11 cellular contexts compared by ENCODE assay signal in the genomic region with DNA sequence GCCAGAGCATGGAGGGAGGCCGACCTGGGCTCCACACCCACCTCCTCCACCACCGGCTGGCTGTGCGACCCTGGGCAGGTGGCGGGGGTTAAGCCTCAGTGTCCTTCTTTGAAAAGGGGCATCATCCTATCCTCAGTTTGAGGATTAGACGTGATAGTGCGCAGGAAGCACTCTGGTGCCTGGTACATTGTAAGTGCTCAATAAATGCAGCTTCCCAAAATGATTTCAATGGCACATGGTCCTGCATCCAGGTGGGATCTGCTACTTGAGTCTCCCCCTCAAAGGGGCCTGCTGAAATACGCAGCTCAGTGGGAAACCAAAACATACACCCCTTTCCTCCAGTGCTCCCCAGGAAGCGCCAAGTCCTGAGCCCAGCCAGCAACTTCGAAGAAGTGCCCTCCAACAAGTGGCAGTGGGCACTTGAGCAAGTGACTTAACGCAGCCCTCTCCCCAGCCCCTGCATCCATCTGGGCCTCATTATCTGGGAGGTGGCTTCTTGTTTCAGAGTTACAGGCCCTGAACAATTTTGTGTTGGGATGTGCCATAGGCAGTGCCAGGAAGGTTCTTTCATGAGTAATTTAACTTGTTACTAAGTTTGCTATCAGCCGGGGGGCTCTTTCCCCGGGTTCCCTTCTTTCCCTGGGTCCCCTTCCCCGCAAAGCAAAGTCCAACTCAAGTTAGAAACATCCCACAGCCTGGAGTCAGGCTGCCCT. TPM values are rescaled to one million over a fixed set of nuclear protein-coding genes. Genes with fewer than 3 reads are reported as not detected.
DNase-seq lines count a peak whose midpoint lies in the region; ATAC-seq and TF ChIP-seq lines count a peak whose summit lies in the region.
"Had no signal": no experiment of that assay in that cellular context is flagged by ENCODE, and none has a peak within 500 bp of the region (broad histone marks: within the 10 kb centered on the region; RNA-seq: fewer than 3 reads in every experiment).

No MANE protein-coding gene starts in this region.

- TF ChIP-seq CTCF in mesothelial cell of epicardium (IDR thresholded peaks at IDR 0.05; ENCODE audit: unreplicated experiment) = no peak
- no peak for TF ChIP-seq CTCF in thyroid gland (IDR thresholded peaks at IDR 0.05)

- no peaks in the 10 kb centered on the region for H3K9me3 ChIP-seq in thyroid gland

- H3K4me3 Mint-ChIP-seq in activated CD4-positive, alpha-beta T cell treated with anti-CD3 and anti-CD28 coated beads, Interleukin-2, amount 10 ng/mL, durations not matched to agents 24 days and 14 days = no peak overlapping the region
- H3K4me3 Mint-ChIP-seq in central memory CD8-positive, alpha-beta T cell = peak overlapping the region; percentile 16
- peak overlapping the region; percentile 1 for H3K4me3 Mint-ChIP-seq in mesothelial cell of epicardium

- intact Hi-C loops in activated CD4-positive, alpha-beta T cell treated with anti-CD3 and anti-CD28 coated beads, Interleukin-2, amount 10 ng/mL, durations not matched to agents 24 days and 14 days (cut with micrococcal nuclease) = no loop called here
- intact Hi-C loops in thyroid gland (cut with DNase I) = no loop called here

- 53 to 59% methylated on average over 11 to 13 of the region's 13 CpGs for WGBS in thyroid gland, 2 donors

- peak overlapping the region; percentile 16 for H3K27ac Mint-ChIP-seq in activated CD4-positive, alpha-beta T cell treated with anti-CD3 and anti-CD28 coated beads, Interleukin-2, amount 10 ng/mL, durations not matched to agents 24 days and 14 days
- peak overlapping the region; percentile 81 for H3K27ac Mint-ChIP-seq in central memory CD8-positive, alpha-beta T cell (ENCODE audit: low read depth)
- peak overlapping the region; percentile 98 for H3K27ac Mint-ChIP-seq in mesothelial cell of epicardium

- no peaks in the 10 kb centered on the region for H3K36me3 ChIP-seq in thyroid gland

- TF ChIP-seq POLR2A in thyroid gland (IDR thresholded peaks at IDR 0.05) = no peak

- H3K4me3 ChIP-seq in thyroid gland (replicated peaks in 1 of 3) = no peak overlapping the region

- no peaks in the 10 kb centered on the region for H3K9me3 Mint-ChIP-seq in activated CD4-positive, alpha-beta T cell treated with anti-CD3 and anti-CD28 coated beads, Interleukin-2, amount 10 ng/mL, durations not matched to agents 24 days and 14 days
- H3K9me3 Mint-ChIP-seq in central memory CD8-positive, alpha-beta T cell = no peaks in the 10 kb centered on the region
- no peaks in the 10 kb centered on the region for H3K9me3 Mint-ChIP-seq in mesothelial cell of epicardium

- H3K27me3 Mint-ChIP-seq in activated CD4-positive, alpha-beta T cell treated with anti-CD3 and anti-CD28 coated beads, Interleukin-2, amount 10 ng/mL, durations not matched to agents 24 days and 14 days = no peaks in the 10 kb centered on the region
- H3K27me3 Mint-ChIP-seq in central memory CD8-positive, alpha-beta T cell = no peaks in the 10 kb centered on the region
- no peaks in the 10 kb centered on the region for H3K27me3 Mint-ChIP-seq in mesothelial cell of epicardium (ENCODE audit: low read depth)

- peaks cover 68% of the 10 kb centered on the region for H3K4me1 Mint-ChIP-seq in activated CD4-positive, alpha-beta T cell treated with anti-CD3 and anti-CD28 coated beads, Interleukin-2, amount 10 ng/mL, durations not matched to agents 24 days and 14 days
- peaks cover 82% of the 10 kb centered on the region for H3K4me1 Mint-ChIP-seq in central memory CD8-positive, alpha-beta T cell
- H3K4me1 Mint-ChIP-seq in mesothelial cell of epicardium = peaks cover 97% of the 10 kb centered on the region

- H3K36me3 Mint-ChIP-seq in activated CD4-positive, alpha-beta T cell treated with anti-CD3 and anti-CD28 coated beads, Interleukin-2, amount 10 ng/mL, durations not matched to agents 24 days and 14 days (ENCODE audit: low read depth) = peaks cover 32% of the 10 kb centered on the region
- H3K36me3 Mint-ChIP-seq in central memory CD8-positive, alpha-beta T cell (ENCODE audit: insufficient read depth) = peaks cover 16% of the 10 kb centered on the region
- H3K36me3 Mint-ChIP-seq in mesothelial cell of epicardium = peaks cover 4% of the 10 kb centered on the region

- no peak for ATAC-seq in central memory CD8-positive, alpha-beta T cell (replicated peaks; ENCODE audit: extremely low read depth, poor library complexity, severe bottlenecking)
- no peak for ATAC-seq in GM18858 (IDR thresholded peaks at IDR 0.05; ENCODE audit: unreplicated experiment)
- ATAC-seq in GM18873 (IDR thresholded peaks at IDR 0.05; ENCODE audit: low FRiP score, unreplicated experiment) = no peak

- no peaks in the 10 kb centered on the region for H3K27me3 ChIP-seq in thyroid gland

- peak overlapping the region; percentile 96 to 97 (median 97) for H3K27ac ChIP-seq in thyroid gland

- H3K4me1 ChIP-seq in thyroid gland = peaks cover 78 to 100% of the 10 kb centered on the region in 2 donors

- no peak for DNase-seq in activated CD4-positive, alpha-beta T cell treated with anti-CD3 and anti-CD28 coated beads, Interleukin-2, amount 10 ng/mL, durations not matched to agents 24 days and 14 days
- DNase-seq in activated CD4-positive, alpha-beta T cell treated with anti-CD3 and anti-CD28 coated beads, Interleukin-2, amount 50 U/mL, for 1 hour = no peak
- DNase-seq in central memory CD8-positive, alpha-beta T cell (ENCODE audit: low spot score in 2 of 2) = no peak
- no peak for DNase-seq in mesothelial cell of epicardium (ENCODE audit: low spot score in 2 of 2, unreplicated experiment in 2 of 2)
- DNase-seq in thyroid gland = no peak
- DNase-seq in stimulated activated CD4-positive, alpha-beta T cell treated with anti-CD3 and anti-CD28 coated beads, Interleukin-2, amount 100 ng/mL, for 48 hours = no peak
- DNase-seq: activated gamma-delta T cell; SHP77 treated with DMSO at 0.1 percent for 48 hours; stimulated activated CD4-positive, alpha-beta T cell treated with anti-CD3 and anti-CD28 coated beads, Interleukin-4, amount 100 ng/mL, for 24 hours had no signal

RNA-seq across cellular contexts. Expression of a gene that starts 17.9 kb away (rescaled TPM):
- total RNA-seq in activated CD4-positive, alpha-beta T cell treated with anti-CD3 and anti-CD28 coated beads, Interleukin-2, amount 10 ng/mL, durations not matched to agents 24 days and 14 days = 243 and 257 TPM in 2 replicates
- total RNA-seq in mesothelial cell of epicardium (452 to 469 TPM (median 460 TPM) in 3 replicates), thyroid gland (100 to 1,000 TPM; 191 to 479 (median 365) TPM)

RNA-seq across cellular contexts. Expression of a gene that starts 46.4 kb away (rescaled TPM):
- total RNA-seq in activated CD4-positive, alpha-beta T cell treated with anti-CD3 and anti-CD28 coated beads, Interleukin-2, amount 10 ng/mL, durations not matched to agents 24 days and 14 days = 321 and 322 TPM in 2 replicates
- total RNA-seq in mesothelial cell of epicardium = 198 to 213 TPM (median 201 TPM) in 3 replicates
- 100 to 1,000 TPM; 205 to 504 (median 440) TPM for total RNA-seq in thyroid gland

RNA-seq across cellular contexts. Expression of a gene that starts 47.6 kb away (rescaled TPM):
- 156 and 172 TPM in 2 replicates for total RNA-seq in activated CD4-positive, alpha-beta T cell treated with anti-CD3 and anti-CD28 coated beads, Interleukin-2, amount 10 ng/mL, durations not matched to agents 24 days and 14 days
- 3.9 to 5.6 TPM (median 4.9 TPM) in 3 replicates for total RNA-seq in mesothelial cell of epicardium
- total RNA-seq in thyroid gland = 1 to 10 TPM in 3 of 4 donors, under 1 TPM in 1; 0.83 to 9.7 (median 2.2) TPM

Comparison
In these comparisons a context has a peak if more than half of its experiments do, and no peak if none do; other contexts are left out.
1. H3K27ac Mint-ChIP-seq: peak in every context shown above with its lines; median percentile 98 in mesothelial cell of epicardium; 81 in central memory CD8-positive, alpha-beta T cell; 16 in activated CD4-positive, alpha-beta T cell treated with anti-CD3 and anti-CD28 coated beads, Interleukin-2, amount 10 ng/mL, durations not matched to agents 24 days and 14 days.
2. RNA of a gene that starts 47.6 kb away (total RNA-seq): 156 to 172 TPM in activated CD4-positive, alpha-beta T cell treated with anti-CD3 and anti-CD28 coated beads, Interleukin-2, amount 10 ng/mL, durations not matched to agents 24 days and 14 days; 3.9 to 5.6 TPM in mesothelial cell of epicardium and 0.83 to 9.7 TPM in thyroid gland; every median in the first group is over 10 times any median in the second.